Comparison of ENCODE assay signal across 15 cellular contexts in the genomic region with DNA sequence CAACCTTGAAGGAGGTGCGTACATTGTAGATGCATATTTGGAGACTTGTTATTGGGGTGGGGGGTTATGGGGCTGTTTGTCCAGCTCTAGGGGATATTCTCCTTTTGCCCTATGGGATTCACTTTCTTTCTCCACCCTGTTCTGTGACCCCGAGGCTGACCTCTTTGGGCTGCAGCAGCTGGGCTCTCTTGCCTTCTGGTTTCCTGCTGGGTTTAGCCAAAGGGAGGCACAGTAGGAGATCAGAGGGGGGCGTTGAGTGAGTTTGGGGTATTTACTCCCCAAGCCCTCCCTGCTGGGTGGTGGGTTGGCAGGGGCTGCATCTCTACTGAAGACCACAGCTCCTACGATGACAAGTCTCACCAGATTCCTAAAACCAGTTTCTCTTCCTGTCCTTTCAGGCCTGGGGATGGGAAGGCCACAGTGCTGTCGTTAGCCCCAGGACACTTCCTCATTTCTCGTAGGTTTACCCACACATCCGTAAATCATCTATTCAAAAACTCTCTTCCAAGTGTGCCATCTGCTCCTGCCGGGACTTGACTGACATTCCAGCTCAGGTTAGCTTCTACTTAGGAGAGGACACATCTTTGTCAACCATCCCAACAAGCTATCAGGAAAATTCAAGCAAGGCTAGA.
DNase-seq lines count a peak whose midpoint lies in the region; ATAC-seq and TF ChIP-seq lines count a peak whose summit lies in the region.
"Had no signal": no experiment of that assay in that cellular context is flagged by ENCODE, and none has a peak within 500 bp of the region (broad histone marks: within the 10 kb centered on the region; RNA-seq: fewer than 3 reads in every experiment).

No MANE protein-coding gene starts in this region.

- H3K4me1 Mint-ChIP-seq in GM23338 = peaks cover 21% of the 10 kb centered on the region
- H3K4me1 Mint-ChIP-seq in neural crest cell = peaks cover 25% of the 10 kb centered on the region
- H3K4me1 Mint-ChIP-seq in immature natural killer cell = no peaks in the 10 kb centered on the region

- no peaks in the 10 kb centered on the region for H3K36me3 ChIP-seq in GM23338 (ENCODE audit: insufficient read depth)
- H3K36me3 ChIP-seq: ovary had no signal

- peak; percentile 63 for ATAC-seq in GM23338
- ATAC-seq: Right ventricle myocardium inferior had no signal

- H3K27ac Mint-ChIP-seq in GM23338 (no peak overlapping the region), neural crest cell (ENCODE audit: unreplicated experiment) (peak overlapping the region; percentile 22), immature natural killer cell (no peak overlapping the region)
- H3K27ac Mint-ChIP-seq: activated T-helper 2 cell treated with anti-CD3 and anti-CD28 coated beads, Interferon-gamma antibody, Interleukin-2, Interleukin-4, amounts not matched to agents 10 μg/mL and 5 μg/mL and 100 μg/mL, durations not matched to agents 14 hours and 24 hours and 36 hours had no signal

- no peaks in the 10 kb centered on the region for H4K20me1 ChIP-seq in GM23338 (replicated peaks; ENCODE audit: insufficient read depth)

- no peaks in the 10 kb centered on the region for H3F3A ChIP-seq in GM23338 (replicated peaks; ENCODE audit: low read depth)

- no peak overlapping the region for H3K4me3 Mint-ChIP-seq in GM23338
- no peak overlapping the region for H3K4me3 Mint-ChIP-seq in neural crest cell
- H3K4me3 Mint-ChIP-seq in immature natural killer cell = no peak overlapping the region

- H3K4me3 ChIP-seq in GM23338 = no peak overlapping the region
- H3K4me3 ChIP-seq: ovary had no signal

- no peak for DNase-seq in GM23338 (ENCODE audit: low spot score)
- peak; percentile 70 for DNase-seq in NOMO-1 treated with DMSO at 0.1 percent for 48 hours (lab: John Stamatoyannopoulos, UW; ENCODE audit: unreplicated experiment)
- DNase-seq in cerebellum (ENCODE audit: low spot score) = peak; percentile 5
- DNase-seq in neural crest cell (ENCODE audit: low read depth, low spot score) = no peak
- no peak for DNase-seq in NCI-H226
- no peak for DNase-seq in amniotic stem cell (lab: John Stamatoyannopoulos, UW)
- DNase-seq in immature natural killer cell = no peak
- DNase-seq in NK-92 treated with Interleukin-12 subunit alpha and Interleukin-12 subunit beta, amount 100 ng/mL, for 24 hours (lab: John Stamatoyannopoulos, UW) = no peak
- DNase-seq: anterior cingulate cortex; DMS 273 treated with DMSO at 0.1 percent for 48 hours; effector CD8-positive, alpha-beta T cell; ovary; stimulated activated CD4-positive, alpha-beta T cell treated with anti-CD3 and anti-CD28 coated beads, Interleukin-12 subunit alpha, Interleukin-12 subunit beta, amount 100 ng/mL, for 4 hours had no signal

- no peaks in the 10 kb centered on the region for H3K79me2 ChIP-seq in GM23338 (replicated peaks; ENCODE audit: insufficient read depth)

- H3K4me1 ChIP-seq in GM23338 (ENCODE audit: insufficient read depth) = peaks cover 14% of the 10 kb centered on the region

- H3K9me3 Mint-ChIP-seq in GM23338 (no peaks in the 10 kb centered on the region), neural crest cell (peaks cover 2% of the 10 kb centered on the region), immature natural killer cell (peaks cover 0 to 4% (median 0%) of the 10 kb centered on the region in 6 donors)
- H3K9me3 Mint-ChIP-seq: activated T-helper 2 cell treated with anti-CD3 and anti-CD28 coated beads, Interferon-gamma antibody, Interleukin-2, Interleukin-4, amounts not matched to agents 10 μg/mL and 5 μg/mL and 100 μg/mL, durations not matched to agents 14 hours and 24 hours and 36 hours had no signal

- no peaks in the 10 kb centered on the region for H3K27me3 ChIP-seq in GM23338 (ENCODE audit: insufficient read depth)
- H3K27me3 ChIP-seq: ovary had no signal

- no peak overlapping the region for H3K27ac ChIP-seq in GM23338 (ENCODE audit: low read depth)
- H3K27ac ChIP-seq: ovary had no signal

- peak overlapping the region; percentile 65 for H3K4me2 ChIP-seq in GM23338

- no peaks in the 10 kb centered on the region for H3K36me3 Mint-ChIP-seq in GM23338 (ENCODE audit: low read depth)
- no peaks in the 10 kb centered on the region for H3K36me3 Mint-ChIP-seq in neural crest cell (ENCODE audit: low read depth)
- no peaks in the 10 kb centered on the region for H3K36me3 Mint-ChIP-seq in immature natural killer cell

- TF ChIP-seq CTCF in GM23338 (conservative IDR thresholded peaks at IDR 0.05; ENCODE audit: low read depth in 2 of 2) = no peak
- no peak for TF ChIP-seq CTCF in neural crest cell (conservative IDR thresholded peaks at IDR 0.05)

- no peaks in the 10 kb centered on the region; the same call in 1 of the 2 replicates for H3K9me2 ChIP-seq in GM23338 (ENCODE audit: insufficient read depth)

- 0 out of 2 replicates have a peak overlapping the region, but pooled peaks have one; percentile 63 for H2AFZ ChIP-seq in GM23338

- H3K27me3 Mint-ChIP-seq in GM23338 (ENCODE audit: insufficient read depth, low read depth, poor library complexity) (peaks cover 4% of the 10 kb centered on the region), neural crest cell (ENCODE audit: low read depth) (no peaks in the 10 kb centered on the region), immature natural killer cell (ENCODE audit: low read depth in 3 of 3) (peaks cover 0 to 5% (median 4%) of the 10 kb centered on the region in 3 donors)

TF ChIP-seq in GM23338, 12 proteins besides CTCF, POLR2A, EP300 and RAD21:
- TF ChIP-seq NANOG (IDR thresholded peaks at IDR 0.05; ENCODE audit: borderline replicate concordance) (no peak), EZH2 (IDR thresholded peaks at IDR 0.05; ENCODE audit: low read depth, unreplicated experiment) (no peak), ZNF331 (CRISPR knock-in tag; IDR thresholded peaks at IDR 0.05; ENCODE audit: low read depth) (no peak), EZH2phosphoT487 (IDR thresholded peaks at IDR 0.05; ENCODE audit: unreplicated experiment) (no peak), JUNB (IDR thresholded peaks at IDR 0.05; ENCODE audit: unreplicated experiment) (no peak), ZNF114 (CRISPR knock-in tag; IDR thresholded peaks at IDR 0.05) (no peak), CREB1 (CRISPR knock-in tag; IDR thresholded peaks at IDR 0.05; ENCODE audit: low read depth) (no peak)
- TF ChIP-seq, protein P1, sequence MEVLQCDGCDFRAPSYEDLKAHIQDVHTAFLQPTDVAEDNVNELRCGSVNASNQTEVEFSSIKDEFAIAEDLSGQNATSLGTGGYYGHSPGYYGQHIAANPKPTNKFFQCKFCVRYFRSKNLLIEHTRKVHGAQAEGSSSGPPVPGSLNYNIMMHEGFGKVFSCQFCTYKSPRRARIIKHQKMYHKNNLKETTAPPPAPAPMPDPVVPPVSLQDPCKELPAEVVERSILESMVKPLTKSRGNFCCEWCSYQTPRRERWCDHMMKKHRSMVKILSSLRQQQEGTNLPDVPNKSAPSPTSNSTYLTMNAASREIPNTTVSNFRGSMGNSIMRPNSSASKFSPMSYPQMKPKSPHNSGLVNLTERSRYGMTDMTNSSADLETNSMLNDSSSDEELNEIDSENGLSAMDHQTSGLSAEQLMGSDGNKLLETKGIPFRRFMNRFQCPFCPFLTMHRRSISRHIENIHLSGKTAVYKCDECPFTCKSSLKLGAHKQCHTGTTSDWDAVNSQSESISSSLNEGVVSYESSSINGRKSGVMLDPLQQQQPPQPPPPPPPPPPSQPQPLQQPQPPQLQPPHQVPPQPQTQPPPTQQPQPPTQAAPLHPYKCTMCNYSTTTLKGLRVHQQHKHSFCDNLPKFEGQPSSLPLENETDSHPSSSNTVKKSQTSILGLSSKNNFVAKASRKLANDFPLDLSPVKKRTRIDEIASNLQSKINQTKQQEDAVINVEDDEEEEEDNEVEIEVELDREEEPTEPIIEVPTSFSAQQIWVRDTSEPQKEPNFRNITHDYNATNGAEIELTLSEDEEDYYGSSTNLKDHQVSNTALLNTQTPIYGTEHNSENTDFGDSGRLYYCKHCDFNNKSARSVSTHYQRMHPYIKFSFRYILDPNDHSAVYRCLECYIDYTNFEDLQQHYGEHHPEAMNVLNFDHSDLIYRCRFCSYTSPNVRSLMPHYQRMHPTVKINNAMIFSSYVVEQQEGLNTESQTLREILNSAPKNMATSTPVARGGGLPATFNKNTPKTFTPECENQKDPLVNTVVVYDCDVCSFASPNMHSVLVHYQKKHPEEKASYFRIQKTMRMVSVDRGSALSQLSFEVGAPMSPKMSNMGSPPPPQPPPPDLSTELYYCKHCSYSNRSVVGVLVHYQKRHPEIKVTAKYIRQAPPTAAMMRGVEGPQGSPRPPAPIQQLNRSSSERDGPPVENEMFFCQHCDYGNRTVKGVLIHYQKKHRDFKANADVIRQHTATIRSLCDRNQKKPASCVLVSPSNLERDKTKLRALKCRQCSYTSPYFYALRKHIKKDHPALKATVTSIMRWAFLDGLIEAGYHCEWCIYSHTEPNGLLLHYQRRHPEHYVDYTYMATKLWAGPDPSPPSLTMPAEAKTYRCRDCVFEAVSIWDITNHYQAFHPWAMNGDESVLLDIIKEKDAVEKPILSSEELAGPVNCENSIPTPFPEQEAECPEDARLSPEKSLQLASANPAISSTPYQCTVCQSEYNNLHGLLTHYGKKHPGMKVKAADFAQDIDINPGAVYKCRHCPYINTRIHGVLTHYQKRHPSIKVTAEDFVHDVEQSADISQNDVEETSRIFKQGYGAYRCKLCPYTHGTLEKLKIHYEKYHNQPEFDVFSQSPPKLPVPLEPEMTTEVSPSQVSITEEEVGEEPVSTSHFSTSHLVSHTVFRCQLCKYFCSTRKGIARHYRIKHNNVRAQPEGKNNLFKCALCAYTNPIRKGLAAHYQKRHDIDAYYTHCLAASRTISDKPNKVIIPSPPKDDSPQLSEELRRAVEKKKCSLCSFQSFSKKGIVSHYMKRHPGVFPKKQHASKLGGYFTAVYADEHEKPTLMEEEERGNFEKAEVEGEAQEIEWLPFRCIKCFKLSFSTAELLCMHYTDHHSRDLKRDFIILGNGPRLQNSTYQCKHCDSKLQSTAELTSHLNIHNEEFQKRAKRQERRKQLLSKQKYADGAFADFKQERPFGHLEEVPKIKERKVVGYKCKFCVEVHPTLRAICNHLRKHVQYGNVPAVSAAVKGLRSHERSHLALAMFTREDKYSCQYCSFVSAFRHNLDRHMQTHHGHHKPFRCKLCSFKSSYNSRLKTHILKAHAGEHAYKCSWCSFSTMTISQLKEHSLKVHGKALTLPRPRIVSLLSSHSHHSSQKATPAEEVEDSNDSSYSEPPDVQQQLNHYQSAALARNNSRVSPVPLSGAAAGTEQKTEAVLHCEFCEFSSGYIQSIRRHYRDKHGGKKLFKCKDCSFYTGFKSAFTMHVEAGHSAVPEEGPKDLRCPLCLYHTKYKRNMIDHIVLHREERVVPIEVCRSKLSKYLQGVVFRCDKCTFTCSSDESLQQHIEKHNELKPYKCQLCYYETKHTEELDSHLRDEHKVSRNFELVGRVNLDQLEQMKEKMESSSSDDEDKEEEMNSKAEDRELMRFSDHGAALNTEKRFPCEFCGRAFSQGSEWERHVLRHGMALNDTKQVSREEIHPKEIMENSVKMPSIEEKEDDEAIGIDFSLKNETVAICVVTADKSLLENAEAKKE (CRISPR knock-in tag; IDR thresholded peaks at IDR 0.05) = 0 out of 2 replicates have a peak, but pooled peaks have one; percentile 1

Comparison
In these comparisons a context has a peak if more than half of its experiments do, and no peak if none do; other contexts are left out.
1. DNase-seq: peak in NOMO-1 treated with DMSO at 0.1 percent for 48 hours (single experiment) and cerebellum (single experiment); none in GM23338 (single experiment), neural crest cell (single experiment), NCI-H226 (single experiment), amniotic stem cell (single experiment), immature natural killer cell (0 of 3) and NK-92 treated with Interleukin-12 subunit alpha and Interleukin-12 subunit beta, amount 100 ng/mL, for 24 hours (single experiment).